8 cellular contexts compared by ENCODE assay signal in genomic region chr22:23838686-23839468, GRCh38. TPM values are rescaled to one million over a fixed set of nuclear protein-coding genes. Genes with fewer than 3 reads are reported as not detected.
DNase-seq lines count a peak whose midpoint lies in the region; ATAC-seq and TF ChIP-seq lines count a peak whose summit lies in the region.

Gene DERL3, minus strand, starts transcription at chr22:23839006. Its CDS starts 19 bp downstream, at chr22:23838987.

- H3K27me3 ChIP-seq in right atrium auricular region (no peaks in the 10 kb centered on the region), prostate gland (replicated peaks; ENCODE audit: insufficient read depth) (no peaks in the 10 kb centered on the region)

- H3K4me1 ChIP-seq in right atrium auricular region (peaks cover 0 to 54% of the 10 kb centered on the region in 2 donors), prostate gland (replicated peaks) (peaks cover 10% of the 10 kb centered on the region), urinary bladder (ENCODE audit: insufficient read depth) (no peaks in the 10 kb centered on the region)

- DNase-seq in GM12864 (ENCODE audit: low read depth) = peak; percentile 99
- DNase-seq in NCI-H1436 treated with DMSO at 0.1 percent for 48 hours (lab: John Stamatoyannopoulos, UW) = peak; percentile 90
- DNase-seq in T-helper 17 cell = peak; percentile 86 to 94 (median 87)
- peak; percentile 98 for DNase-seq in right atrium auricular region (ENCODE audit: low spot score)
- DNase-seq in prostate gland (ENCODE audit: low spot score) = peak; percentile 94

- peaks cover 21% of the 10 kb centered on the region for H3K4me1 Mint-ChIP-seq in T-helper 17 cell

- H3K27ac Mint-ChIP-seq in T-helper 17 cell = peak within 1 kb of the TSS; percentile 91

- H3K27ac ChIP-seq in angular gyrus (ENCODE audit: low read depth, low read length) = peak within 1 kb of the TSS; percentile 8
- peak within 1 kb of the TSS; percentile 88 to 90 for H3K27ac ChIP-seq in right atrium auricular region
- no peak within 1 kb of the TSS for H3K27ac ChIP-seq in prostate gland
- no peak within 1 kb of the TSS for H3K27ac ChIP-seq in urinary bladder (ENCODE audit: low read depth)

- WGBS in prostate gland = 2% methylated on average over 60 of the region's 70 CpGs
- WGBS in urinary bladder = under 1% methylated on average over 70 of the region's 70 CpGs

- TF ChIP-seq POLR2A in prostate gland (IDR thresholded peaks at IDR 0.05) = no peak

- TF ChIP-seq CTCF in GM12864 (IDR thresholded peaks at IDR 0.05; ENCODE audit: low read depth, low read length, missing control alignments) (no peak), right atrium auricular region (IDR thresholded peaks at IDR 0.05) (no peak), prostate gland (IDR thresholded peaks at IDR 0.05) (no peak)

- H3K4me3 Mint-ChIP-seq in T-helper 17 cell = peak within 1 kb of the TSS; percentile 94

- peak; percentile 85 for ATAC-seq in HG02759 (IDR thresholded peaks at IDR 0.05; ENCODE audit: unreplicated experiment)
- peak; percentile 92 for ATAC-seq in T-helper 17 cell

- no peaks in the 10 kb centered on the region for H3K27me3 Mint-ChIP-seq in T-helper 17 cell

- H3K36me3 ChIP-seq in right atrium auricular region = peaks cover 4% of the 10 kb centered on the region
- no peaks in the 10 kb centered on the region for H3K36me3 ChIP-seq in prostate gland
- H3K36me3 ChIP-seq in urinary bladder (ENCODE audit: insufficient read depth) = peaks cover 3% of the 10 kb centered on the region

- intact Hi-C loops in prostate gland (cut with DNase I) = loop anchor here (10.0 kb wide), 1 partner anchor 404 kb away; no protein-coding TSS in a partner anchor

- no peaks in the 10 kb centered on the region for H3K9me3 ChIP-seq in T-helper 17 cell (ENCODE audit: control insufficient read depth, low read length, poor library complexity, severe bottlenecking)
- H3K9me3 ChIP-seq in right atrium auricular region = no peaks in the 10 kb centered on the region
- H3K9me3 ChIP-seq in prostate gland = no peaks in the 10 kb centered on the region

- no peaks in the 10 kb centered on the region for H3K36me3 Mint-ChIP-seq in T-helper 17 cell (ENCODE audit: low read depth)

- H3K4me3 ChIP-seq in GM12864 (ENCODE audit: low read depth, low read length) (peak within 1 kb of the TSS; percentile 75), right atrium auricular region (peak within 1 kb of the TSS; percentile 2 to 48), prostate gland (peak within 1 kb of the TSS; percentile 15 to 32), urinary bladder (ENCODE audit: low read depth, low read length) (peak within 1 kb of the TSS; percentile 40)

RNA-seq across cellular contexts. Expression of gene DERL3, which starts in this region (rescaled TPM):
- total RNA-seq in T-helper 17 cell (1 to 10 TPM; 2.7 to 3.6 TPM), right atrium auricular region (10 to 100 TPM in 1 of 2 donors, 1 to 10 TPM in 1; 4.0 to 10.6 TPM), prostate gland (1 to 10 TPM in 1 of 2 donors, not detected in 1; 6.9 TPM), urinary bladder (0.74 TPM)
- polyA plus RNA-seq in urinary bladder = 0.98 TPM

Comparison
In these comparisons a context has a peak if more than half of its experiments do, and no peak if none do; other contexts are left out.
1. H3K4me3 ChIP-seq: peak in every context shown above with its lines; median percentile 75 in GM12864; 40 in urinary bladder; 25 in right atrium auricular region; 24 in prostate gland.
2. H3K27ac ChIP-seq: peak in angular gyrus (single experiment) and right atrium auricular region (2 of 2); none in prostate gland (0 of 2) and urinary bladder (single experiment).
3. Peak in every context shown above with its lines, with median percentiles within 50 percentile points of each other: DNase-seq.